In genomic region chr14:74952195-74952665, GRCh38 we compare ENCODE assay signal across 13 cellular contexts. TPM values are rescaled to one million over a fixed set of nuclear protein-coding genes. Genes with fewer than 3 reads are reported as not detected.
DNase-seq lines count a peak whose midpoint lies in the region; ATAC-seq and TF ChIP-seq lines count a peak whose summit lies in the region.
"Had no signal": no experiment of that assay in that cellular context is flagged by ENCODE, and none has a peak within 500 bp of the region (broad histone marks: within the 10 kb centered on the region; RNA-seq: fewer than 3 reads in every experiment).

No MANE protein-coding gene starts in this region.

- ATAC-seq in left ventricle myocardium superior, result no peak
- no peak for ATAC-seq in stimulated activated memory B cell treated with anti-CD40 and anti-IgM and Interleukin-4, amounts not matched to agents 10 μg/mL and 1 μg/mL and 100 μg/mL, for 72 hours

- intact Hi-C loops in left ventricle myocardium inferior (cut with micrococcal nuclease), result no loop called here
- intact Hi-C loops in left ventricle myocardium superior (cut with micrococcal nuclease), result no loop called here
- intact Hi-C loops in tibial artery (cut with DNase I; ENCODE audit: low total_unique reads), result loop anchor here (10.0 kb wide), 1 partner anchor 113 kb away; the partner anchor contains the start of genes ACYP1 and ZC2HC1C

- TF ChIP-seq CTCF in left ventricle myocardium inferior (IDR thresholded peaks at IDR 0.05; ENCODE audit: borderline replicate concordance), result no peak
- TF ChIP-seq CTCF in hepatocyte (IDR thresholded peaks at IDR 0.05; ENCODE audit: poor library complexity), result no peak
- TF ChIP-seq CTCF in tibial artery (IDR thresholded peaks at IDR 0.05), result no peak

- H3K14ac ChIP-seq in trophoblast cell (ENCODE audit: low read length), result no peak overlapping the region

- peaks cover under 1% of the 10 kb centered on the region for H3K4me1 Mint-ChIP-seq in stimulated activated memory B cell treated with anti-CD40 and anti-IgM and Interleukin-4, amounts not matched to agents 10 μg/mL and 1 μg/mL and 100 μg/mL, for 72 hours

- no peak overlapping the region for H3K4me3 Mint-ChIP-seq in stimulated activated memory B cell treated with anti-CD40 and anti-IgM and Interleukin-4, amounts not matched to agents 10 μg/mL and 1 μg/mL and 100 μg/mL, for 72 hours

- H3K4me2 ChIP-seq in hepatocyte (peak overlapping the region; percentile 96), trophoblast cell (ENCODE audit: low read length) (no peak overlapping the region)

- no peaks in the 10 kb centered on the region for H3K36me3 ChIP-seq in left ventricle myocardium inferior
- no peaks in the 10 kb centered on the region for H3K36me3 ChIP-seq in hepatocyte (replicated peaks; ENCODE audit: insufficient read depth, low read depth)
- H3K36me3 ChIP-seq in trophoblast cell (ENCODE audit: control insufficient read depth in 1 of 2, insufficient read depth in 2 of 2, low read length in 2 of 2), result peaks cover 38 to 40% of the 10 kb centered on the region in 2 experiments
- H3K36me3 ChIP-seq in tibial artery, result peaks cover 8 to 25% (median 24%) of the 10 kb centered on the region in 3 donors
- H3K36me3 ChIP-seq: HAP-1 had no signal

- no peaks in the 10 kb centered on the region for H3K36me3 Mint-ChIP-seq in stimulated activated memory B cell treated with anti-CD40 and anti-IgM and Interleukin-4, amounts not matched to agents 10 μg/mL and 1 μg/mL and 100 μg/mL, for 72 hours

- H2BK120ac ChIP-seq in trophoblast cell (ENCODE audit: insufficient read depth, low read length, poor library complexity), result no peak overlapping the region

- DNase-seq in left ventricle myocardium inferior (no peak), left ventricle myocardium superior (no peak), hepatocyte (ENCODE audit: low spot score) (no peak), trophoblast cell (no peak), tibial artery (no peak), activated gamma-delta T cell treated with Interleukin-2 at 50 U/mL for 16 hours (no peak), NOMO-1 treated with dmso at 0.1 percent for 144 hours (lab: John Stamatoyannopoulos, UW; ENCODE audit: unreplicated experiment) (no peak)
- DNase-seq: NCI-H1436 treated with DMSO at 0.1 percent for 48 hours, NCI-H2081 had no signal

- H3K27ac Mint-ChIP-seq in stimulated activated memory B cell treated with anti-CD40 and anti-IgM and Interleukin-4, amounts not matched to agents 10 μg/mL and 1 μg/mL and 100 μg/mL, for 72 hours, result no peak overlapping the region

- 92% methylated on average over 6 of the region's 6 CpGs for WGBS in hepatocyte (ENCODE audit: low lambda C conversion rate, missing lambda C conversion rate)
- WGBS in trophoblast cell (ENCODE audit: extremely low coverage, insufficient coverage, insufficient read length), result no CpG with 5 or more reads among the region's 6 CpGs

- H3K23ac ChIP-seq in trophoblast cell (ENCODE audit: low read length), result no peak overlapping the region

- H4K8ac ChIP-seq in trophoblast cell (ENCODE audit: low read depth, low read length), result no peak overlapping the region

- no peaks in the 10 kb centered on the region for H4K20me1 ChIP-seq in hepatocyte (ENCODE audit: insufficient read depth, poor library complexity, severe bottlenecking)

- peak overlapping the region; percentile 10 for H3K18ac ChIP-seq in trophoblast cell (ENCODE audit: low read length)

- H2AK5ac ChIP-seq in trophoblast cell (ENCODE audit: low read length), result no peak overlapping the region

- H3K79me2 ChIP-seq in hepatocyte (peaks cover 31% of the 10 kb centered on the region), trophoblast cell (ENCODE audit: control insufficient read depth, insufficient read depth, low read length, poor library complexity) (peaks cover 16% of the 10 kb centered on the region)

- peaks cover 33% of the 10 kb centered on the region for H3K79me1 ChIP-seq in trophoblast cell (ENCODE audit: low read length)

- H3K27me3 ChIP-seq in left ventricle myocardium inferior (ENCODE audit: low read depth) (no peaks in the 10 kb centered on the region), hepatocyte (no peaks in the 10 kb centered on the region), trophoblast cell (ENCODE audit: insufficient read depth, low read length) (no peaks in the 10 kb centered on the region), tibial artery (no peaks in the 10 kb centered on the region)

- H3K4me3 ChIP-seq in left ventricle myocardium inferior, result peak overlapping the region; percentile 77
- H3K4me3 ChIP-seq in hepatocyte, result no peak overlapping the region
- no peak overlapping the region for H3K4me3 ChIP-seq in trophoblast cell (ENCODE audit: low read depth, low read length)
- H3K4me3 ChIP-seq in tibial artery, result peak overlapping the region; percentile 13 to 69
- H3K4me3 ChIP-seq: GM12878, HAP-1 had no signal

- H3K9me3 Mint-ChIP-seq in stimulated activated memory B cell treated with anti-CD40 and anti-IgM and Interleukin-4, amounts not matched to agents 10 μg/mL and 1 μg/mL and 100 μg/mL, for 72 hours, result no peaks in the 10 kb centered on the region

- no peak overlapping the region for H2BK5ac ChIP-seq in trophoblast cell (ENCODE audit: low read depth, low read length, poor library complexity)

- H2BK12ac ChIP-seq in trophoblast cell (ENCODE audit: low read length), result no peak overlapping the region

- H3K4ac ChIP-seq in trophoblast cell (ENCODE audit: low read depth, low read length), result no peak overlapping the region

- H4K91ac ChIP-seq in trophoblast cell (ENCODE audit: low read depth, low read length), result no peak overlapping the region

- H2AFZ ChIP-seq in hepatocyte (no peak overlapping the region), trophoblast cell (ENCODE audit: insufficient read depth, low read length, poor library complexity) (no peak overlapping the region)

- no peaks in the 10 kb centered on the region for H3K9me2 ChIP-seq in hepatocyte (replicated peaks; ENCODE audit: insufficient read depth)

- peak overlapping the region; percentile 35 for H3K27ac ChIP-seq in left ventricle myocardium inferior (replicated peaks)
- H3K27ac ChIP-seq in hepatocyte, result peak overlapping the region; percentile 99
- H3K27ac ChIP-seq in trophoblast cell (ENCODE audit: low read depth, low read length), result no peak overlapping the region
- H3K27ac ChIP-seq in tibial artery, result peak overlapping the region; percentile 76 to 79

- H4K12ac ChIP-seq in trophoblast cell (ENCODE audit: low read depth, low read length), result no peak overlapping the region

- H3K4me1 ChIP-seq in left ventricle myocardium inferior, result peaks cover 70% of the 10 kb centered on the region
- peaks cover 69% of the 10 kb centered on the region for H3K4me1 ChIP-seq in hepatocyte (ENCODE audit: insufficient read depth)
- peaks cover 22 to 27% of the 10 kb centered on the region in 2 experiments for H3K4me1 ChIP-seq in trophoblast cell (ENCODE audit: control insufficient read depth in 1 of 2, insufficient read depth in 2 of 2, low read length in 2 of 2)
- peaks cover 0 to 70% (median 58%) of the 10 kb centered on the region in 4 donors for H3K4me1 ChIP-seq in tibial artery

- peaks cover 23% of the 10 kb centered on the region for H3K27me3 Mint-ChIP-seq in stimulated activated memory B cell treated with anti-CD40 and anti-IgM and Interleukin-4, amounts not matched to agents 10 μg/mL and 1 μg/mL and 100 μg/mL, for 72 hours

- H3K9me3 ChIP-seq in left ventricle myocardium inferior (replicated peaks) (no peaks in the 10 kb centered on the region), hepatocyte (ENCODE audit: low read depth) (no peaks in the 10 kb centered on the region), trophoblast cell (ENCODE audit: insufficient read depth, low read depth, low read length) (no peaks in the 10 kb centered on the region), tibial artery (no peaks in the 10 kb centered on the region)
- H3K9me3 ChIP-seq: HAP-1 had no signal

- no peak overlapping the region for H3K9ac ChIP-seq in trophoblast cell (ENCODE audit: low read length)

RNA-seq across cellular contexts. Expression of gene PGF, which starts 3.2 kb away (rescaled TPM):
- total RNA-seq in left ventricle myocardium inferior, result 4.2 TPM
- 4.9 TPM for total RNA-seq in left ventricle myocardium superior
- total RNA-seq in hepatocyte, result 25.0 and 25.2 TPM in 2 replicates
- polyA plus RNA-seq in hepatocyte, result 31.0 and 33.0 TPM in 2 replicates
- polyA plus RNA-seq in trophoblast cell (2013), result 746 and 849 TPM in 2 replicates

RNA-seq across cellular contexts. Expression of gene RPS6KL1, which starts 29.2 kb away (rescaled TPM):
- total RNA-seq in left ventricle myocardium inferior, result 20.5 TPM
- 18.6 TPM for total RNA-seq in left ventricle myocardium superior
- total RNA-seq in hepatocyte, result 0.57 and 1.2 TPM in 2 replicates
- 0.18 and 1.5 TPM in 2 replicates for polyA plus RNA-seq in hepatocyte
- polyA plus RNA-seq in trophoblast cell (2013), result 0.31 and 0.67 TPM in 2 replicates
- total RNA-seq: A172 had no signal

RNA-seq across cellular contexts. Expression of gene EIF2B2, which starts 50.5 kb away (rescaled TPM):
- total RNA-seq in left ventricle myocardium inferior (31.5 TPM), left ventricle myocardium superior (34.5 TPM), hepatocyte (35.7 and 45.2 TPM in 2 replicates)
- polyA plus RNA-seq in hepatocyte, result 75.6 and 93.2 TPM in 2 replicates
- 115 and 119 TPM in 2 replicates for polyA plus RNA-seq in trophoblast cell (2013)

Comparison
In these comparisons a context has a peak if more than half of its experiments do, and no peak if none do; other contexts are left out.
1. H3K4me3 ChIP-seq: peak in left ventricle myocardium inferior (single experiment) and tibial artery (2 of 2); none in hepatocyte (single experiment) and trophoblast cell (single experiment).